In genomic region chr12:12804432-12804886, GRCh38 we compare ENCODE assay signal across 9 cellular contexts. TPM values are rescaled to one million over a fixed set of nuclear protein-coding genes. Genes with fewer than 3 reads are reported as not detected.
DNase-seq lines count a peak whose midpoint lies in the region; ATAC-seq and TF ChIP-seq lines count a peak whose summit lies in the region.
"Had no signal": no experiment of that assay in that cellular context is flagged by ENCODE, and none has a peak within 500 bp of the region (broad histone marks: within the 10 kb centered on the region; RNA-seq: fewer than 3 reads in every experiment).

No MANE protein-coding gene starts in this region.

- H3K27me3 Mint-ChIP-seq in HFFc6 (ENCODE audit: insufficient read depth) (no peaks in the 10 kb centered on the region), memory B cell (no peaks in the 10 kb centered on the region)

- DNase-seq in AG10803 (ENCODE audit: low read depth): peak; percentile 93
- DNase-seq in HFFc6: peak; percentile 94
- peak; percentile 61 for DNase-seq in astrocyte of the cerebellum (ENCODE audit: low read depth)
- no peak for DNase-seq in memory B cell (ENCODE audit: low spot score in 2 of 2)
- no peak for DNase-seq in NCI-H748 treated with DMSO at 0.1 percent for 48 hours (lab: John Stamatoyannopoulos, UW)
- DNase-seq in substantia nigra (lab: John Stamatoyannopoulos, UW): no peak
- DNase-seq: NCI-H82 had no signal

- H3K4me1 Mint-ChIP-seq in HFFc6 (ENCODE audit: low read depth): peaks cover 79% of the 10 kb centered on the region
- H3K4me1 Mint-ChIP-seq in memory B cell: peaks cover 45% of the 10 kb centered on the region

- H3K27ac Mint-ChIP-seq in HFFc6: peak overlapping the region; percentile 80
- H3K27ac Mint-ChIP-seq in memory B cell: peak overlapping the region; percentile 99

- ATAC-seq in memory B cell (ENCODE audit: low read depth): no peak
- ATAC-seq in HG02763 (IDR thresholded peaks at IDR 0.05; ENCODE audit: unreplicated experiment): no peak
- ATAC-seq in GM19397 (IDR thresholded peaks at IDR 0.05; ENCODE audit: unreplicated experiment): no peak

- H3K4me3 Mint-ChIP-seq in HFFc6 (peak overlapping the region; percentile 63), memory B cell (no peak overlapping the region)

- in situ Hi-C loops in astrocyte of the cerebellum (cut with HindIII; ENCODE audit: low sequenced_read_pairs): no loop called here

- H3K9me3 Mint-ChIP-seq in HFFc6 (no peaks in the 10 kb centered on the region), memory B cell (no peaks in the 10 kb centered on the region)

- no peak overlapping the region for H3K4me3 ChIP-seq in AG10803 (ENCODE audit: low read length)
- no peak overlapping the region for H3K4me3 ChIP-seq in astrocyte of the cerebellum (ENCODE audit: low read depth, low read length)

- no peak overlapping the region for H3K27ac ChIP-seq in substantia nigra (ENCODE audit: low read depth, low read length, poor library complexity, severe bottlenecking)

- H3K36me3 Mint-ChIP-seq in HFFc6 (ENCODE audit: low read depth) (peaks cover 4% of the 10 kb centered on the region; the same call in 1 of the 2 replicates), memory B cell (no peaks in the 10 kb centered on the region)

- TF ChIP-seq CTCF in AG10803 (conservative IDR thresholded peaks at IDR 0.05; ENCODE audit: low read length) (no peak), HFFc6 (IDR thresholded peaks at IDR 0.05) (no peak), astrocyte of the cerebellum (IDR thresholded peaks at IDR 0.05; ENCODE audit: low read depth, low read length, missing control alignments) (no peak)

RNA-seq across cellular contexts. Expression of gene DDX47, which starts 8.7 kb away (rescaled TPM):
- 10 to 100 TPM; 87.6 to 97.3 (median 94.2) TPM for total RNA-seq in HFFc6 (2021; fragmentation: NEBNext Ultra II Directional; extraction: Animal tissue kit (Norgen Biotek cat#: 25700))

RNA-seq across cellular contexts. Expression of gene APOLD1, which starts 19.0 kb away (rescaled TPM):
- total RNA-seq in HFFc6 (2021; fragmentation: NEBNext Ultra II Directional; extraction: Animal tissue kit (Norgen Biotek cat#: 25700)): 1 to 10 TPM; 5.0 to 8.6 (median 6.6) TPM

Comparison
In these comparisons a context has a peak if more than half of its experiments do, and no peak if none do; other contexts are left out.
1. DNase-seq: peak in AG10803 (single experiment), HFFc6 (single experiment) and astrocyte of the cerebellum (single experiment); none in memory B cell (0 of 2), NCI-H748 treated with DMSO at 0.1 percent for 48 hours (single experiment) and substantia nigra (0 of 49).